Comparison of ENCODE assay signal across 1 cellular context in genomic region chr7:153886121-153886505, GRCh38.
TF ChIP-seq lines count a peak whose summit lies in the region.

No MANE protein-coding gene starts in this region.

TF ChIP-seq in IMR-90, 13 proteins besides CTCF, POLR2A, EP300 and RAD21 (continued from another document):
- TF ChIP-seq FOS (IDR thresholded peaks at IDR 0.05; ENCODE audit: low read depth, low read length), result no peak
TF ChIP-seq in IMR-90: peak in this region for 0.
